ENCODE assay signal across 8 cellular contexts in genomic region chr21:40143822-40144525, GRCh38.
DNase-seq lines count a peak whose midpoint lies in the region; ATAC-seq and TF ChIP-seq lines count a peak whose summit lies in the region.
"Had no signal": no experiment of that assay in that cellular context is flagged by ENCODE, and none has a peak within 500 bp of the region (broad histone marks: within the 10 kb centered on the region; RNA-seq: fewer than 3 reads in every experiment).

No MANE protein-coding gene starts in this region.

- no peak overlapping the region for H3K27ac ChIP-seq in DOHH2 (ENCODE audit: low read depth, low read length)
- no peak overlapping the region for H3K27ac ChIP-seq in RWPE2 (ENCODE audit: poor library complexity, severe bottlenecking)
- no peak overlapping the region for H3K27ac ChIP-seq in breast epithelium
- H3K27ac ChIP-seq in left lung: no peak overlapping the region

- no peaks in the 10 kb centered on the region for H3F3A ChIP-seq in DOHH2 (ENCODE audit: control insufficient read depth, insufficient read depth)

- no peaks in the 10 kb centered on the region for H3K79me2 ChIP-seq in DOHH2 (ENCODE audit: control insufficient read depth, low read length)

- H3K4me1 ChIP-seq in DOHH2 (ENCODE audit: control insufficient read depth, low read length): no peaks in the 10 kb centered on the region
- H3K4me1 ChIP-seq in RWPE2 (ENCODE audit: insufficient read depth, poor library complexity, severe bottlenecking): no peaks in the 10 kb centered on the region
- no peaks in the 10 kb centered on the region for H3K4me1 ChIP-seq in breast epithelium
- H3K4me1 ChIP-seq in left lung: no peaks in the 10 kb centered on the region

- H3K36me3 ChIP-seq in DOHH2 (ENCODE audit: control insufficient read depth, low read length) (no peaks in the 10 kb centered on the region), RWPE2 (ENCODE audit: low read depth) (no peaks in the 10 kb centered on the region), breast epithelium (no peaks in the 10 kb centered on the region), left lung (no peaks in the 10 kb centered on the region)

- peak; percentile 34 for DNase-seq in Jurkat, Clone E6-1 (ENCODE audit: low read depth, low spot score)
- DNase-seq in RWPE2 (ENCODE audit: low spot score): no peak
- peak; percentile 33 to 61 for DNase-seq in breast epithelium (ENCODE audit: low spot score in 2 of 2)
- DNase-seq in left lung: no peak
- peak; percentile 75 for DNase-seq in stimulated activated CD8-positive, alpha-beta memory T cell treated with anti-CD3 and anti-CD28 coated beads, Interleukin-4, amount 100 ng/mL, for 48 hours

- H3K9me3 ChIP-seq in DOHH2 (ENCODE audit: control insufficient read depth, insufficient read depth, low read length): peaks cover under 1% of the 10 kb centered on the region; the same call in 1 of the 2 replicates
- H3K9me3 ChIP-seq in RWPE2 (ENCODE audit: severe bottlenecking): no peaks in the 10 kb centered on the region
- H3K9me3 ChIP-seq in breast epithelium: no peaks in the 10 kb centered on the region
- no peaks in the 10 kb centered on the region for H3K9me3 ChIP-seq in left lung

- H3K4me2 ChIP-seq in DOHH2 (ENCODE audit: low read length): no peak overlapping the region

- TF ChIP-seq CTCF in DOHH2 (IDR thresholded peaks at IDR 0.05; ENCODE audit: low read depth, low read length, poor library complexity, severe bottlenecking) (peak; percentile 66), RWPE2 (IDR thresholded peaks at IDR 0.05; ENCODE audit: poor library complexity, severe bottlenecking) (peak; percentile 86), breast epithelium (IDR thresholded peaks at IDR 0.05) (peak; percentile 54 to 72 (median 56)), left lung (IDR thresholded peaks at IDR 0.05) (peak; percentile 45 to 76)

- ATAC-seq in RWPE2 (ENCODE audit: low read depth) (peak; percentile 56; the same call in 1 of the 3 replicates), left lung (peak; percentile 82), HG02884 (IDR thresholded peaks at IDR 0.05; ENCODE audit: unreplicated experiment) (no peak)
- ATAC-seq: stimulated activated effector memory CD8-positive, alpha-beta T cell treated with anti-CD3 and anti-CD28 coated beads, Interleukin-12 subunit alpha, Interleukin-12 subunit beta, amount 100 ng/mL, for 72 hours had no signal

- H3K27me3 ChIP-seq in DOHH2 (ENCODE audit: control insufficient read depth, low read length) (no peaks in the 10 kb centered on the region), RWPE2 (ENCODE audit: insufficient read depth, poor library complexity, severe bottlenecking) (no peaks in the 10 kb centered on the region), breast epithelium (no peaks in the 10 kb centered on the region), left lung (no peaks in the 10 kb centered on the region)

- intact Hi-C loops in breast epithelium (cut with DNase I; ENCODE audit: low total_unique reads): loop anchor here (10.0 kb wide), 1 partner anchor 921 kb away; no protein-coding TSS in a partner anchor
- intact Hi-C loops in left lung (cut with DNase I): loop anchor here in 1 of 2 donors (10.0 kb wide), 1 partner anchor 921 kb away; no protein-coding TSS in a partner anchor

- H3K4me3 ChIP-seq in DOHH2 (ENCODE audit: low read length): no peak overlapping the region
- no peak overlapping the region for H3K4me3 ChIP-seq in Jurkat, Clone E6-1 (ENCODE audit: low read length)
- no peak overlapping the region for H3K4me3 ChIP-seq in RWPE2 (ENCODE audit: severe bottlenecking)
- no peak overlapping the region for H3K4me3 ChIP-seq in breast epithelium
- no peak overlapping the region for H3K4me3 ChIP-seq in left lung

- no peak for TF ChIP-seq POLR2A in breast epithelium (IDR thresholded peaks at IDR 0.05)

- no peaks in the 10 kb centered on the region for H3K9me2 ChIP-seq in DOHH2 (replicated peaks; ENCODE audit: control insufficient read depth, low read length)

- H4K20me1 ChIP-seq in DOHH2 (ENCODE audit: control insufficient read depth, insufficient read depth, low read depth, low read length): no peaks in the 10 kb centered on the region

Comparison
In these comparisons a context has a peak if more than half of its experiments do, and no peak if none do; other contexts are left out.
1. DNase-seq: peak in Jurkat, Clone E6-1 (single experiment), breast epithelium (2 of 2) and stimulated activated CD8-positive, alpha-beta memory T cell treated with anti-CD3 and anti-CD28 coated beads, Interleukin-4, amount 100 ng/mL, for 48 hours (single experiment); none in RWPE2 (single experiment) and left lung (0 of 2).
2. Peak in every context shown above with its lines, with median percentiles within 50 percentile points of each other: CTCF ChIP-seq.